11 cellular contexts compared by ENCODE assay signal in genomic region chr9:109253637-109254284, GRCh38.
DNase-seq lines count a peak whose midpoint lies in the region; ATAC-seq and TF ChIP-seq lines count a peak whose summit lies in the region.
"Had no signal": no experiment of that assay in that cellular context is flagged by ENCODE, and none has a peak within 500 bp of the region (broad histone marks: within the 10 kb centered on the region; RNA-seq: fewer than 3 reads in every experiment).

No MANE protein-coding gene starts in this region.

- no peak overlapping the region for H3K14ac ChIP-seq in mesenchymal stem cell (ENCODE audit: low read length in 2 of 2)

- no peak for TF ChIP-seq POLR2A in sigmoid colon (IDR thresholded peaks at IDR 0.05)

- no peak overlapping the region for H2BK120ac ChIP-seq in mesenchymal stem cell (ENCODE audit: low read depth, low read length)

- H4K20me1 ChIP-seq in mammary epithelial cell (ENCODE audit: insufficient read depth, low read length): no peaks in the 10 kb centered on the region

- H3K79me1 ChIP-seq in mesenchymal stem cell (replicated peaks; ENCODE audit: low read length, poor library complexity, severe bottlenecking): no peaks in the 10 kb centered on the region

- TF ChIP-seq CTCF in mammary epithelial cell (conservative IDR thresholded peaks at IDR 0.05 in 1 of 2, IDR thresholded peaks at IDR 0.05 in 1 of 2; ENCODE audit: extremely low read depth in 1 of 2, insufficient read depth in 1 of 2, low read depth in 1 of 2, low read length in 2 of 2) (peak; percentile 8 to 22), sigmoid colon (IDR thresholded peaks at IDR 0.05) (no peak)

- H3K36me3 ChIP-seq in mammary epithelial cell (ENCODE audit: insufficient read depth, low read length) (no peaks in the 10 kb centered on the region), mesenchymal stem cell (ENCODE audit: control insufficient read depth in 1 of 2, insufficient read depth in 2 of 2, low read depth in 1 of 2, low read length in 2 of 2) (no peaks in the 10 kb centered on the region), sigmoid colon (no peaks in the 10 kb centered on the region)

- H3K23ac ChIP-seq in mesenchymal stem cell (ENCODE audit: low read length in 2 of 2): no peak overlapping the region

- H3K18ac ChIP-seq in mesenchymal stem cell (ENCODE audit: low read depth in 1 of 2, low read length in 2 of 2): no peak overlapping the region

- H2BK15ac ChIP-seq in mesenchymal stem cell (ENCODE audit: low read depth, poor library complexity, severe bottlenecking): no peak overlapping the region

- H2AFZ ChIP-seq in mammary epithelial cell (ENCODE audit: low read depth, low read length) (peak overlapping the region; percentile 58), mesenchymal stem cell (ENCODE audit: low read depth, low read length) (no peak overlapping the region)

- no peaks in the 10 kb centered on the region for H3K9me3 ChIP-seq in mammary epithelial cell (replicated peaks; ENCODE audit: insufficient read depth, low read length)
- H3K9me3 ChIP-seq in mesenchymal stem cell (ENCODE audit: control insufficient read depth, low read length): no peaks in the 10 kb centered on the region
- no peaks in the 10 kb centered on the region for H3K9me3 ChIP-seq in sigmoid colon

- no peak overlapping the region for H3K4me3 ChIP-seq in mammary epithelial cell (replicated peaks in 1 of 3; ENCODE audit: insufficient read depth in 1 of 3, low read depth in 2 of 3, low read length in 3 of 3)
- H3K4me3 ChIP-seq in mesenchymal stem cell (ENCODE audit: insufficient read depth in 1 of 2, low read depth in 1 of 2, low read length in 2 of 2): peak overlapping the region in 1 of 2 experiments; percentile 5
- no peak overlapping the region for H3K4me3 ChIP-seq in sigmoid colon

- peaks cover 43% of the 10 kb centered on the region for H3K4me1 ChIP-seq in mammary epithelial cell (ENCODE audit: insufficient read depth, low read length)
- peaks cover 12% of the 10 kb centered on the region for H3K4me1 ChIP-seq in mesenchymal stem cell (ENCODE audit: control insufficient read depth, insufficient read depth, low read depth, low read length)
- H3K4me1 ChIP-seq in sigmoid colon: no peaks in the 10 kb centered on the region

- BruUV-seq in mammary epithelial cell (replicated peaks; lab: Mats Ljungman, UMichigan): no TSS peak

- H2BK5ac ChIP-seq in mesenchymal stem cell (ENCODE audit: low read depth, low read length, poor library complexity, severe bottlenecking): no peak overlapping the region

- no peak for ATAC-seq in HG03378 (IDR thresholded peaks at IDR 0.05; ENCODE audit: unreplicated experiment)
- ATAC-seq: activated T-cell treated with anti-CD3 and anti-CD28 coated beads, Interleukin-2, amount 50 U/mL, for 4 hours had no signal

- H3K27ac ChIP-seq in mammary epithelial cell (ENCODE audit: insufficient read depth, low read depth, low read length) (peak overlapping the region; percentile 68), mesenchymal stem cell (ENCODE audit: low read length, poor library complexity, severe bottlenecking) (no peak overlapping the region), sigmoid colon (no peak overlapping the region)

- CTCF ChIA-PET in mammary epithelial cell (lab: Charles Lee; ENCODE audit: low non-redundant PET): no interaction called here

- WGBS in mammary epithelial cell (ENCODE audit: low coverage, missing lambda C conversion rate): 33% methylated on average over 6 of the region's 7 CpGs
- 77% methylated on average over 7 of the region's 7 CpGs for WGBS in mesenchymal stem cell
- WGBS in sigmoid colon, 2 donors: 83 to 91% methylated on average over 7 of the region's 7 CpGs

- no peak overlapping the region for H4K8ac ChIP-seq in mesenchymal stem cell (ENCODE audit: low read length)

- H3K27me3 ChIP-seq in mammary epithelial cell (ENCODE audit: insufficient read depth, low read length) (no peaks in the 10 kb centered on the region), mesenchymal stem cell (ENCODE audit: control insufficient read depth in 1 of 2, insufficient read depth in 1 of 2, low read length in 2 of 2) (peaks cover 0 to 21% of the 10 kb centered on the region in 2 experiments), sigmoid colon (no peaks in the 10 kb centered on the region)

- DNase-seq in AG08395 (ENCODE audit: low spot score) (peak; percentile 41), LHCN-M2 (ENCODE audit: low read depth) (peak; percentile 93), mammary epithelial cell (peak; percentile 93), mesenchymal stem cell (peak; percentile 15), hippocampal formation (lab: John Stamatoyannopoulos, UW) (no peak), sigmoid colon (no peak), NCI-H524 (lab: John Stamatoyannopoulos, UW) (no peak)
- DNase-seq: activated T-cell treated with anti-CD3 and anti-CD28 coated beads, Interleukin-2, amount 50 U/mL, for 4 hours; effector CD8-positive, alpha-beta T cell; NCI-H1105 treated with DMSO at 0.1 percent for 48 hours had no signal

- in situ Hi-C loops in mammary epithelial cell (cut with MboI; ENCODE audit: low sequenced_read_pairs in 2 of 2): no loop called here

- H3K9ac ChIP-seq in mammary epithelial cell (ENCODE audit: insufficient read depth, low read length) (no peak overlapping the region), mesenchymal stem cell (ENCODE audit: low read length) (peak overlapping the region; percentile 31)

- H4K91ac ChIP-seq in mesenchymal stem cell (ENCODE audit: low read length): no peak overlapping the region

- H2AK5ac ChIP-seq in mesenchymal stem cell (ENCODE audit: low read length, severe bottlenecking): no peak overlapping the region

- dilution Hi-C loops in mammary epithelial cell (cut with HindIII; ENCODE audit: low sequenced_read_pairs): no loop called here

- H3K4ac ChIP-seq in mesenchymal stem cell (ENCODE audit: low read depth in 1 of 2, low read length in 2 of 2): no peak overlapping the region

- TF ChIP-seq EP300 in sigmoid colon (IDR thresholded peaks at IDR 0.05): no peak

- no peaks in the 10 kb centered on the region for H3K79me2 ChIP-seq in mammary epithelial cell (ENCODE audit: insufficient read depth, low read length)

- intact Hi-C loops in mammary epithelial cell (cut with micrococcal nuclease) (no loop called here), sigmoid colon (cut with DNase I) (no loop called here)

- H2BK12ac ChIP-seq in mesenchymal stem cell (ENCODE audit: low read length in 2 of 2): no peak overlapping the region

- H3K4me2 ChIP-seq in mammary epithelial cell (ENCODE audit: insufficient read depth, low read depth, low read length) (peak overlapping the region; percentile 25), mesenchymal stem cell (ENCODE audit: low read length, poor library complexity, severe bottlenecking) (no peak overlapping the region)

Comparison
In these comparisons a context has a peak if more than half of its experiments do, and no peak if none do; other contexts are left out.
1. DNase-seq: peak in AG08395 (single experiment), LHCN-M2 (single experiment), mammary epithelial cell (single experiment) and mesenchymal stem cell (single experiment); none in hippocampal formation (0 of 2), sigmoid colon (single experiment) and NCI-H524 (0 of 2).
2. CTCF ChIP-seq: peak in mammary epithelial cell (2 of 2); none in sigmoid colon (0 of 4).